15 cellular contexts compared by ENCODE assay signal in genomic region chr11:27656320-27656719, GRCh38. TPM values are rescaled to one million over a fixed set of nuclear protein-coding genes. Genes with fewer than 3 reads are reported as not detected.
DNase-seq lines count a peak whose midpoint lies in the region; ATAC-seq and TF ChIP-seq lines count a peak whose summit lies in the region.
"Had no signal": no experiment of that assay in that cellular context is flagged by ENCODE, and none has a peak within 500 bp of the region (broad histone marks: within the 10 kb centered on the region; RNA-seq: fewer than 3 reads in every experiment).

No MANE protein-coding gene starts in this region.

- no peak overlapping the region for H3K27ac ChIP-seq in lower lobe of right lung
- H3K27ac ChIP-seq: 22Rv1, A549, C4-2B had no signal

- no peaks in the 10 kb centered on the region for H3K27me3 Mint-ChIP-seq in nephron progenitor cell (ENCODE audit: low read depth, poor library complexity)
- H3K27me3 Mint-ChIP-seq: CD4-positive, alpha-beta T cell had no signal

- H3K4me1 ChIP-seq in lower lobe of right lung = no peaks in the 10 kb centered on the region
- H3K4me1 ChIP-seq: Caco-2 had no signal

- H3K27me3 ChIP-seq in lower lobe of right lung (ENCODE audit: low read depth) = no peaks in the 10 kb centered on the region

- peaks cover 3% of the 10 kb centered on the region for H3K9me3 Mint-ChIP-seq in nephron progenitor cell
- H3K9me3 Mint-ChIP-seq: CD4-positive, alpha-beta T cell; GM23338 had no signal

- TF ChIP-seq CTCF in lower lobe of right lung (IDR thresholded peaks at IDR 0.05) = no peak
- no peak for TF ChIP-seq CTCF in nephron progenitor cell (IDR thresholded peaks at IDR 0.05)

- H3K4me3 Mint-ChIP-seq in nephron progenitor cell = no peak overlapping the region
- H3K4me3 Mint-ChIP-seq: CD4-positive, alpha-beta T cell; GM23338 had no signal

- H3K36me3 Mint-ChIP-seq in nephron progenitor cell (ENCODE audit: low read depth) = peaks cover 51% of the 10 kb centered on the region

- no peak overlapping the region for H3K4me3 ChIP-seq in lower lobe of right lung
- H3K4me3 ChIP-seq: A549, GM23338 had no signal

- H3K27ac Mint-ChIP-seq in nephron progenitor cell = peak overlapping the region; percentile 19
- H3K27ac Mint-ChIP-seq: CD4-positive, alpha-beta T cell; GM23338 had no signal

- H3K4me1 Mint-ChIP-seq in nephron progenitor cell = no peaks in the 10 kb centered on the region

- no peaks in the 10 kb centered on the region for H3K9me3 ChIP-seq in lower lobe of right lung
- H3K9me3 ChIP-seq: A549, Caco-2 had no signal

- no peaks in the 10 kb centered on the region for H3K36me3 ChIP-seq in lower lobe of right lung

- intact Hi-C loops in lower lobe of right lung (cut with DNase I) (no loop called here), left cardiac atrium (cut with DNase I) (no loop called here)

- peak; percentile 6 to 8 for DNase-seq in NCI-H524 (lab: John Stamatoyannopoulos, UW)
- no peak for DNase-seq in NCI-H524 treated with DMSO at 0.1 percent for 48 hours (lab: John Stamatoyannopoulos, UW)
- DNase-seq in lower lobe of right lung = no peak
- DNase-seq in nephron progenitor cell = no peak
- no peak for DNase-seq in left cardiac atrium
- no peak for DNase-seq in activated CD8-positive, alpha-beta memory T cell treated with anti-CD3 and anti-CD28 coated beads, Interleukin-2, amount 50 U/mL, for 48 hours
- DNase-seq: AML-193; CD4-positive, alpha-beta T cell; GDM1 had no signal

- ATAC-seq in lower lobe of right lung = peak; percentile 83 to 89
- no peak for ATAC-seq in HG02763 (IDR thresholded peaks at IDR 0.05; ENCODE audit: unreplicated experiment)
- ATAC-seq in left cardiac atrium = no peak
- ATAC-seq: A549, GM23338 had no signal

RNA-seq across cellular contexts. Expression of gene BDNF, which starts 43.9 kb away (rescaled TPM):
- total RNA-seq in lower lobe of right lung (3.4 TPM), left cardiac atrium (under 1 TPM; 0.08 to 0.09 TPM)
- total RNA-seq: CD4-positive, alpha-beta T cell had no signal

Comparison
In these comparisons a context has a peak if more than half of its experiments do, and no peak if none do; other contexts are left out.
1. DNase-seq: peak in NCI-H524 (2 of 2); none in NCI-H524 treated with DMSO at 0.1 percent for 48 hours (single experiment), lower lobe of right lung (single experiment), nephron progenitor cell (single experiment), left cardiac atrium (single experiment) and activated CD8-positive, alpha-beta memory T cell treated with anti-CD3 and anti-CD28 coated beads, Interleukin-2, amount 50 U/mL, for 48 hours (single experiment).
2. ATAC-seq: peak in lower lobe of right lung (2 of 2); none in HG02763 (single experiment) and left cardiac atrium (0 of 2).